ENCODE assay signal across 16 cellular contexts in the genomic region with DNA sequence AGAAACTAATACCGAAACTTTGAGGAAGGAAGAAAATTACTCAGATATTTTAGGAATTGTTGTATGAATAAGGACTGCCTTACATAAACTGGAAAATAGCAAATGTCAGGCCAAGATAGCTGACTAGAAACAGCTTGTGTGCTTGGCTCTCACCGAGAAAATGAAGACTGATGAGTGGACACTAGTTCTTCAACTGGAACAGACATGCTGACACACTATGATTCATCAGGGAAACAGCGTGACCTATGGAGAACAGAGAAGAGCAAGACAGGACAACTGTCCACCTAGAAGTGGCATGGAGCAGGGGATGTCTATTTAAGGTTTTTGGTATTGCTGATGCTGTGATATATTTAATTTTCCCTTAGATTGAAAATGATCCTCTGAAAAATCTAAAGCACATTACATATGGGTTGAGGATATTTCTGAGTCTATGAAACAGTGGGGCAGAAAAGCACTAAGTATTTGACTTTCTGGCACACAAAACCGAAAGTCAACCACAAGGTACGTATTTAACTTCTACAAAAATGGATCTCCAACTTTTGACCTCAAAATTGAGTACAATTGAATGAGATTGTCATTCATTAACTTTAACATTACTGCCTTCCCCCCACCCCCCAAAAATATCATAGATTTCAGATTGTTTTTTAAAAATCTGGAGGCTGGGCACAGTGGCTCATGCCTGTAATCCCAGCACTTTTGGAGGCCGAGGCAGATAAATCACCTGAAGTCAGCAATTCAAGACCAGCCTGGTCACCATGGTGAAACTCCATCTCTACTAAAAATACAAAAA.
DNase-seq lines count a peak whose midpoint lies in the region; ATAC-seq and TF ChIP-seq lines count a peak whose summit lies in the region.
"Had no signal": no experiment of that assay in that cellular context is flagged by ENCODE, and none has a peak within 500 bp of the region (broad histone marks: within the 10 kb centered on the region; RNA-seq: fewer than 3 reads in every experiment).

No MANE protein-coding gene starts in this region.

- H3K4me2 ChIP-seq in KMS-11 = peak overlapping the region; percentile 57

- no peaks in the 10 kb centered on the region for H4K20me1 ChIP-seq in KMS-11 (ENCODE audit: insufficient read depth)

- CTCF ChIA-PET in RWPE1 (lab: Yijun Ruan, JAX) = no interaction called here
- CTCF ChIA-PET in Caco-2 (lab: Charles Lee) = no interaction called here

- H3K27ac Mint-ChIP-seq in Caco-2 (ENCODE audit: unreplicated experiment) = no peak overlapping the region
- H3K27ac Mint-ChIP-seq: memory B cell had no signal

- H3K36me3 ChIP-seq in KMS-11 (ENCODE audit: insufficient read depth) (no peaks in the 10 kb centered on the region), kidney epithelial cell (ENCODE audit: control insufficient read depth, insufficient read depth, low read length) (no peaks in the 10 kb centered on the region), Caco-2 (ENCODE audit: control insufficient read depth, insufficient read depth, low read length) (no peaks in the 10 kb centered on the region)

- no peak overlapping the region for H3K4me3 ChIP-seq in KMS-11 (IDR thresholded peaks at IDR 0.05; ENCODE audit: insufficient read depth, low read depth, low read length)
- H3K4me3 ChIP-seq in kidney epithelial cell (ENCODE audit: low read depth, low read length) = no peak overlapping the region
- no peak overlapping the region for H3K4me3 ChIP-seq in Caco-2 (ENCODE audit: low read depth, low read length)

- peak overlapping the region; percentile 82 for H3K9ac ChIP-seq in KMS-11

- H3K9me3 Mint-ChIP-seq in Caco-2 (ENCODE audit: unreplicated experiment) = no peaks in the 10 kb centered on the region

- H3K27me3 ChIP-seq in KMS-11 (ENCODE audit: insufficient read depth, low read depth) (no peaks in the 10 kb centered on the region), kidney epithelial cell (ENCODE audit: control insufficient read depth, insufficient read depth, low read length) (no peaks in the 10 kb centered on the region), Caco-2 (replicated peaks; ENCODE audit: control insufficient read depth, insufficient read depth, low read length) (no peaks in the 10 kb centered on the region)

- H3K4me3 Mint-ChIP-seq in Caco-2 (ENCODE audit: unreplicated experiment) = no peak overlapping the region
- H3K4me3 Mint-ChIP-seq: memory B cell, neural crest cell had no signal

- intact Hi-C loops in Caco-2 (cut with micrococcal nuclease; ENCODE audit: unreplicated experiment) = no loop called here

- H2AFZ ChIP-seq in KMS-11 (ENCODE audit: low read depth) = peak overlapping the region; percentile 64; the same call in 1 of the 2 replicates

- ATAC-seq in GM19351 (IDR thresholded peaks at IDR 0.05; ENCODE audit: unreplicated experiment) (peak; percentile 77), GM19328 (IDR thresholded peaks at IDR 0.05; ENCODE audit: unreplicated experiment) (no peak)

- no TSS peak for BruUV-seq in Caco-2 (replicated peaks; lab: Mats Ljungman, UMichigan)

- no peaks in the 10 kb centered on the region for H3K4me1 Mint-ChIP-seq in Caco-2 (ENCODE audit: low read depth, unreplicated experiment)
- H3K4me1 Mint-ChIP-seq: memory B cell had no signal

- no peaks in the 10 kb centered on the region for H3K79me2 ChIP-seq in KMS-11 (ENCODE audit: insufficient read depth, low read depth)

- TF ChIP-seq CTCF in KMS-11 (conservative IDR thresholded peaks at IDR 0.05; ENCODE audit: low read depth, low read length) (no peak), RWPE1 (conservative IDR thresholded peaks at IDR 0.05; ENCODE audit: low read depth) (no peak), kidney epithelial cell (IDR thresholded peaks at IDR 0.05; ENCODE audit: insufficient read depth, low read length, poor library complexity, severe bottlenecking) (no peak), Caco-2 (IDR thresholded peaks at IDR 0.05; ENCODE audit: insufficient read depth in 1 of 2, low read depth in 1 of 2, low read length in 1 of 2, severe bottlenecking in 1 of 2, unreplicated experiment in 1 of 2) (no peak)

- POLR2A ChIA-PET in RWPE1 (lab: Yijun Ruan, JAX; ENCODE audit: low non-redundant PET) (no interaction called here), Caco-2 (lab: Charles Lee) (no interaction called here)

- no peaks in the 10 kb centered on the region for H3K9me3 ChIP-seq in Caco-2

- H3K27me3 Mint-ChIP-seq in Caco-2 (ENCODE audit: insufficient read depth, unreplicated experiment) = peaks cover 4% of the 10 kb centered on the region
- H3K27me3 Mint-ChIP-seq: memory B cell had no signal

- H3K36me3 Mint-ChIP-seq in Caco-2 (ENCODE audit: insufficient read depth, unreplicated experiment) = no peaks in the 10 kb centered on the region
- H3K36me3 Mint-ChIP-seq: memory B cell had no signal

- H3K27ac ChIP-seq in KMS-11 (peak overlapping the region; percentile 98), RWPE1 (no peak overlapping the region)
- H3K27ac ChIP-seq: VCaP had no signal

- peaks cover 37% of the 10 kb centered on the region for H3K4me1 ChIP-seq in KMS-11 (ENCODE audit: low read depth, poor library complexity, severe bottlenecking)
- no peaks in the 10 kb centered on the region for H3K4me1 ChIP-seq in Caco-2

- DNase-seq in RWPE1 (ENCODE audit: low spot score) (peak; percentile 2), kidney epithelial cell (ENCODE audit: low read depth) (peak; percentile 45), DMS153 treated with DMSO at 0.1 percent for 48 hours (lab: John Stamatoyannopoulos, UW; ENCODE audit: unreplicated experiment) (no peak), Caco-2 (no peak)
- no peak for DNase-seq in activated CD4-positive, CD25-positive, alpha-beta regulatory T cell (lab: John Stamatoyannopoulos, UW)
- DNase-seq: activated effector memory CD4-positive, alpha-beta T cell treated with anti-CD3 and anti-CD28 coated beads, Interleukin-2, amount 50 U/mL, for 16 hours; aorta; C1 segment of cervical spinal cord; foreskin fibroblast; substantia nigra had no signal

Comparison
In these comparisons a context has a peak if more than half of its experiments do, and no peak if none do; other contexts are left out.
1. DNase-seq: peak in RWPE1 (single experiment) and kidney epithelial cell (single experiment); none in DMS153 treated with DMSO at 0.1 percent for 48 hours (single experiment), Caco-2 (0 of 2) and activated CD4-positive, CD25-positive, alpha-beta regulatory T cell (0 of 4).